Comparison of ENCODE assay signal across 10 cellular contexts in genomic region chr9:77707696-77708095, GRCh38. TPM values are rescaled to one million over a fixed set of nuclear protein-coding genes. Genes with fewer than 3 reads are reported as not detected.
A peak's percentile ranks its signal among the peaks of the same experiment; 100 is the strongest.
DNase-seq lines count a peak whose midpoint lies in the region; ATAC-seq, FAIRE-seq and TF ChIP-seq lines count a peak whose summit lies in the region.
"Had no signal": no experiment of that assay in that cellular context is flagged by ENCODE, and none has a peak within 500 bp of the region (broad histone marks: within the 10 kb centered on the region; RNA-seq: fewer than 3 reads in every experiment).

No MANE protein-coding gene starts in this region.

- ATAC-seq in right cardiac atrium (peak; percentile 82), GM19455 (IDR thresholded peaks at IDR 0.05; ENCODE audit: unreplicated experiment) (no peak), GM18502 (IDR thresholded peaks at IDR 0.05; ENCODE audit: poor library complexity, unreplicated experiment) (no peak)

- H3K4me3 Mint-ChIP-seq in astrocyte (ENCODE audit: unreplicated experiment), result peak overlapping the region; percentile 59
- H3K4me3 Mint-ChIP-seq: activated CD4-positive, alpha-beta memory T cell treated with anti-CD3 and anti-CD28 coated beads for 36 hours had no signal

- no peak for TF ChIP-seq CTCF in astrocyte (IDR thresholded peaks at IDR 0.05; ENCODE audit: insufficient read depth, low read depth, low read length)

- intact Hi-C loops in right cardiac atrium (cut with DNase I), result no loop called here

- H3K4me1 Mint-ChIP-seq in astrocyte (ENCODE audit: low read depth, unreplicated experiment), result peaks cover 45% of the 10 kb centered on the region

- H3K36me3 ChIP-seq in astrocyte (ENCODE audit: insufficient read depth, low read length) (no peaks in the 10 kb centered on the region), subcutaneous abdominal adipose tissue (ENCODE audit: control insufficient read depth in 5 of 5, insufficient read depth in 5 of 5, low read length in 5 of 5) (no peaks in the 10 kb centered on the region)

- DNase-seq in HPDE6-E6E7 (ENCODE audit: extremely low spot score), result peak; percentile 75
- peak; percentile 100 for DNase-seq in astrocyte (ENCODE audit: low read depth)
- peak in 2 of 3 donors; percentile 67 to 76 for DNase-seq in right cardiac atrium
- DNase-seq in activated naive CD4-positive, alpha-beta T cell treated with anti-CD3 and anti-CD28 coated beads, Interleukin-2, amount 50 U/mL, for 16 hours, result no peak
- no peak for DNase-seq in NCI-H774 (lab: John Stamatoyannopoulos, UW)
- DNase-seq: activated CD4-positive, alpha-beta memory T cell treated with anti-CD3 and anti-CD28 coated beads for 36 hours; effector CD8-positive, alpha-beta T cell had no signal

- H3K27me3 ChIP-seq in astrocyte (ENCODE audit: insufficient read depth, low read length) (no peaks in the 10 kb centered on the region), right cardiac atrium (ENCODE audit: control insufficient read depth, insufficient read depth) (no peaks in the 10 kb centered on the region), subcutaneous abdominal adipose tissue (ENCODE audit: control insufficient read depth in 5 of 5, insufficient read depth in 4 of 5, low read length in 5 of 5) (no peaks in the 10 kb centered on the region)

- H3K4me1 ChIP-seq in astrocyte (ENCODE audit: insufficient read depth, low read length) (peaks cover 21% of the 10 kb centered on the region), right cardiac atrium (ENCODE audit: control insufficient read depth, insufficient read depth, low read length) (no peaks in the 10 kb centered on the region), subcutaneous abdominal adipose tissue (ENCODE audit: control insufficient read depth in 5 of 5, insufficient read depth in 5 of 5, low read length in 5 of 5) (peaks cover 0 to 12% (median 6%) of the 10 kb centered on the region in 5 donors)

- H3K36me3 Mint-ChIP-seq in astrocyte (ENCODE audit: low read depth, unreplicated experiment), result peaks cover 3% of the 10 kb centered on the region

- H3K79me2 ChIP-seq in astrocyte (ENCODE audit: insufficient read depth, low read length), result no peaks in the 10 kb centered on the region

- no peaks in the 10 kb centered on the region for H3K27me3 Mint-ChIP-seq in astrocyte (ENCODE audit: low read depth, unreplicated experiment)

- peaks cover 9% of the 10 kb centered on the region for H3K9me3 Mint-ChIP-seq in astrocyte (ENCODE audit: unreplicated experiment)

- H4K20me1 ChIP-seq in astrocyte (ENCODE audit: insufficient read depth, low read length), result no peaks in the 10 kb centered on the region

- H3K9me3 ChIP-seq in astrocyte (ENCODE audit: insufficient read depth, low read depth, low read length) (no peaks in the 10 kb centered on the region), right cardiac atrium (ENCODE audit: control insufficient read depth, low read length) (no peaks in the 10 kb centered on the region), subcutaneous abdominal adipose tissue (ENCODE audit: control insufficient read depth in 5 of 5, low read length in 5 of 5) (no peaks in the 10 kb centered on the region)

- peak; percentile 100 for FAIRE-seq in astrocyte (lab: Jason Lieb, UNC)

- no peak overlapping the region for H3K4me3 ChIP-seq in astrocyte (ENCODE audit: insufficient read depth, low read depth, low read length)
- no peak overlapping the region for H3K4me3 ChIP-seq in right cardiac atrium (ENCODE audit: low read length)
- no peak overlapping the region for H3K4me3 ChIP-seq in subcutaneous abdominal adipose tissue (ENCODE audit: low read depth in 1 of 5, low read length in 5 of 5)

- H3K9ac ChIP-seq in astrocyte (ENCODE audit: low read length), result peak overlapping the region; percentile 60
- peak overlapping the region in 1 of 5 donors; percentile 57 for H3K9ac ChIP-seq in subcutaneous abdominal adipose tissue (ENCODE audit: low read length in 5 of 5)

- H3K27ac Mint-ChIP-seq in astrocyte (ENCODE audit: unreplicated experiment), result peak overlapping the region; percentile 98
- H3K27ac Mint-ChIP-seq: activated CD4-positive, alpha-beta memory T cell treated with anti-CD3 and anti-CD28 coated beads for 36 hours had no signal

- no peak overlapping the region for H2AFZ ChIP-seq in astrocyte (ENCODE audit: low read depth, low read length)

- 60% methylated on average over 3 of the region's 3 CpGs for WGBS in right cardiac atrium

- H3K27ac ChIP-seq in astrocyte (ENCODE audit: low read depth, low read length) (peak overlapping the region; percentile 75), right cardiac atrium (ENCODE audit: low read length) (no peak overlapping the region), subcutaneous abdominal adipose tissue (ENCODE audit: low read depth, low read length) (peak overlapping the region; percentile 83)

- peak overlapping the region; percentile 65 for H3K4me2 ChIP-seq in astrocyte (ENCODE audit: low read length)

RNA-seq across cellular contexts. Expression of gene GNA14, which starts 59.6 kb away (rescaled TPM):
- 1.0 and 1.1 TPM in 2 replicates for total RNA-seq in astrocyte
- 1 to 10 TPM; 4.0 to 5.2 (median 4.4) TPM for total RNA-seq in right cardiac atrium
- polyA plus RNA-seq in right cardiac atrium, result 2.5 TPM
- total RNA-seq: activated CD4-positive, alpha-beta memory T cell treated with anti-CD3 and anti-CD28 coated beads for 36 hours had no signal

Comparison
In these comparisons a context has a peak if more than half of its experiments do, and no peak if none do; other contexts are left out.
1. DNase-seq: peak in HPDE6-E6E7 (single experiment), astrocyte (single experiment) and right cardiac atrium (2 of 3); none in activated naive CD4-positive, alpha-beta T cell treated with anti-CD3 and anti-CD28 coated beads, Interleukin-2, amount 50 U/mL, for 16 hours (single experiment) and NCI-H774 (single experiment).
2. ATAC-seq: peak in right cardiac atrium (2 of 2); none in GM19455 (single experiment) and GM18502 (single experiment).